13 cellular contexts compared by ENCODE assay signal in the genomic region with DNA sequence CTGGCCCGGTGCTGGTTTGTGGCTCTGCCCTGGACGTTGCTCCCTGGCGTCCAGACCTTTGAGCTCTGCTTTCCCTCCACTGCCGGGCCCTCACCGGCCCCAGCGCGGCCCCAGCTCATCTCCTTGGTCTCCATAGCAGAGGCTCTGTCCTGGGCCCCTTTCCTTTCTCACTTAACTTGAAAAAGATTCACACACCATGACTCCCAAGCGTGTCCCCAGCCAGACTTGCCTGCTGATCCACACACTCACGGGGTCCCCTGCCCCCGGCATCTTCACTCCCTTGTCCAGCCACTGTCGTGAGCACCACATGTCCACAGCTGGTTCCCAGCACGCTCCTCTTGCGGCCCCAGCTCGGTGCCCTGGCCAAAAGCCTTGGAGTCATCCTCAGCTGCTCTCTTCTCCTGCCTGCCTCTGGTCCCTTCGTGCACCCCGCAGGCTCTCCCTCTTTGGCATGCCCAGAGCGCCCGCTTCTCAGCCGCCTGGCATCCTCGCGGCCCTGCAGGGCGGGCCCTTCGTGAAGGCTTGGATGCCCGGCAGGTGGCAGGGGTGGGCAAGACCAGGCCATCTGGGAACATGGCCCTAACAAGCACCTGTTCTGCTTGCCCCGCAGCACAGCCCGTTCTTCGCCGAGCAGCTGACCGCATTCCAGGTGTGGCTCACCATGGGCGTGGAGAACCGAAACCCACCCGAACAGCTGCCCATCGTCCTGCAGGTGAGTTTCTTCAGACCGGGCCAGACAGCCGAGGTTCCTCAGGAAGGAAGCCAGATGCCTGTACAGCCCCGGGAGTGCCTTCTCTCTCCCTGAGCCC.
DNase-seq lines count a peak whose midpoint lies in the region; ATAC-seq and TF ChIP-seq lines count a peak whose summit lies in the region.
"Had no signal": no experiment of that assay in that cellular context is flagged by ENCODE, and none has a peak within 500 bp of the region (broad histone marks: within the 10 kb centered on the region; RNA-seq: fewer than 3 reads in every experiment).

No MANE protein-coding gene starts in this region.

- H3K36me3 ChIP-seq in left ventricle myocardium inferior (peaks cover 27% of the 10 kb centered on the region), lower lobe of right lung (peaks cover 33% of the 10 kb centered on the region)

- ATAC-seq in Right ventricle myocardium inferior, result no peak
- peak; percentile 11 to 14 for ATAC-seq in lower lobe of right lung
- ATAC-seq in omental fat pad (ENCODE audit: low FRiP score), result no peak
- ATAC-seq in HG03108 (IDR thresholded peaks at IDR 0.05; ENCODE audit: unreplicated experiment), result no peak

- CTCF ChIA-PET in activated CD4-positive, alpha-beta memory T cell treated with anti-CD3 and anti-CD28 coated beads, Interleukin-2, amount 10 ng/mL, durations not matched to agents 7 days and 5 days (lab: Charles Lee), result interaction anchor here (1.3 to 1.4 kb wide), 3 partner anchors 10 to 19 kb away, joined by 3 read pairs; no protein-coding TSS in a partner anchor

- no peaks in the 10 kb centered on the region for H3K9me3 ChIP-seq in left ventricle myocardium inferior (replicated peaks)
- H3K9me3 ChIP-seq in lower lobe of right lung, result no peaks in the 10 kb centered on the region

- no peaks in the 10 kb centered on the region for H3K9me3 Mint-ChIP-seq in activated CD4-positive, alpha-beta memory T cell treated with anti-CD3 and anti-CD28 coated beads, Interleukin-2, amount 10 ng/mL, durations not matched to agents 7 days and 5 days

- no peaks in the 10 kb centered on the region for H3K27me3 ChIP-seq in left ventricle myocardium inferior (ENCODE audit: low read depth)
- H3K27me3 ChIP-seq in lower lobe of right lung (ENCODE audit: low read depth), result no peaks in the 10 kb centered on the region

- peaks cover 64% of the 10 kb centered on the region for H3K36me3 Mint-ChIP-seq in activated CD4-positive, alpha-beta memory T cell treated with anti-CD3 and anti-CD28 coated beads, Interleukin-2, amount 10 ng/mL, durations not matched to agents 7 days and 5 days (ENCODE audit: low read depth)

- H3K27ac ChIP-seq in left ventricle myocardium inferior (replicated peaks) (no peak overlapping the region), lower lobe of right lung (no peak overlapping the region)

- H3K4me1 ChIP-seq in left ventricle myocardium inferior (no peaks in the 10 kb centered on the region), lower lobe of right lung (no peaks in the 10 kb centered on the region)

- peak; percentile 47 for DNase-seq in Right ventricle myocardium inferior (ENCODE audit: missing footprints)
- no peak for DNase-seq in left ventricle myocardium inferior
- no peak for DNase-seq in activated CD4-positive, alpha-beta memory T cell treated with anti-CD3 and anti-CD28 coated beads, Interleukin-2, amount 10 ng/mL, durations not matched to agents 7 days and 5 days
- DNase-seq in lower lobe of right lung, result peak; percentile 37
- DNase-seq in ureter (ENCODE audit: low spot score), result peak; percentile 40
- no peak for DNase-seq in T-helper 9 cell
- no peak for DNase-seq in omental fat pad (ENCODE audit: low spot score)
- DNase-seq: activated gamma-delta T cell treated with Interleukin-2 at 50 U/mL for 16 hours; NCI-H1105; stimulated activated CD8-positive, alpha-beta memory T cell treated with anti-CD3 and anti-CD28 coated beads, Interleukin-4, amount 100 ng/mL, for 48 hours; T1000 had no signal

- H3K4me1 Mint-ChIP-seq in activated CD4-positive, alpha-beta memory T cell treated with anti-CD3 and anti-CD28 coated beads, Interleukin-2, amount 10 ng/mL, durations not matched to agents 7 days and 5 days, result peaks cover 67% of the 10 kb centered on the region

- intact Hi-C loops in Right ventricle myocardium inferior (cut with DNase I), result no loop called here
- intact Hi-C loops in left ventricle myocardium inferior (cut with micrococcal nuclease), result no loop called here
- intact Hi-C loops in lower lobe of right lung (cut with DNase I), result no loop called here

- peak overlapping the region; percentile 96 for H3K27ac Mint-ChIP-seq in activated CD4-positive, alpha-beta memory T cell treated with anti-CD3 and anti-CD28 coated beads, Interleukin-2, amount 10 ng/mL, durations not matched to agents 7 days and 5 days

- H3K4me3 Mint-ChIP-seq in activated CD4-positive, alpha-beta memory T cell treated with anti-CD3 and anti-CD28 coated beads, Interleukin-2, amount 10 ng/mL, durations not matched to agents 7 days and 5 days, result no peak overlapping the region

- no peak overlapping the region for H3K4me3 ChIP-seq in left ventricle myocardium inferior
- H3K4me3 ChIP-seq in lower lobe of right lung, result no peak overlapping the region
- H3K4me3 ChIP-seq: smooth muscle cell had no signal

- no peaks in the 10 kb centered on the region for H3K27me3 Mint-ChIP-seq in activated CD4-positive, alpha-beta memory T cell treated with anti-CD3 and anti-CD28 coated beads, Interleukin-2, amount 10 ng/mL, durations not matched to agents 7 days and 5 days

- POLR2A ChIA-PET in activated CD4-positive, alpha-beta memory T cell treated with anti-CD3 and anti-CD28 coated beads, Interleukin-2, amount 10 ng/mL, durations not matched to agents 7 days and 5 days (lab: Charles Lee), result interaction anchor here (1.4 to 5.0 kb wide), 5 partner anchors 10 to 47 kb away, joined by 8 to 49 read pairs (median 25); no protein-coding TSS in a partner anchor

- TF ChIP-seq CTCF in left ventricle myocardium inferior (IDR thresholded peaks at IDR 0.05; ENCODE audit: borderline replicate concordance) (no peak), lower lobe of right lung (IDR thresholded peaks at IDR 0.05) (no peak), omental fat pad (IDR thresholded peaks at IDR 0.05) (no peak)

Comparison
In these comparisons a context has a peak if more than half of its experiments do, and no peak if none do; other contexts are left out.
1. DNase-seq: peak in Right ventricle myocardium inferior (single experiment), lower lobe of right lung (single experiment) and ureter (single experiment); none in left ventricle myocardium inferior (single experiment), activated CD4-positive, alpha-beta memory T cell treated with anti-CD3 and anti-CD28 coated beads, Interleukin-2, amount 10 ng/mL, durations not matched to agents 7 days and 5 days (single experiment), T-helper 9 cell (single experiment) and omental fat pad (single experiment).
2. ATAC-seq: peak in lower lobe of right lung (2 of 2); none in Right ventricle myocardium inferior (single experiment), omental fat pad (single experiment) and HG03108 (single experiment).